2 cellular contexts compared by ENCODE assay signal in genomic region chr20:1793821-1794220, GRCh38.
TF ChIP-seq lines count a peak whose summit lies in the region.

No MANE protein-coding gene starts in this region.

TF ChIP-seq in HepG2, 621 proteins besides CTCF, POLR2A, EP300 and RAD21 (continued from another document):
- TF ChIP-seq CREB1 (IDR thresholded peaks at IDR 0.05) (peak; percentile 68), CREB1 (CRISPR knock-in tag; IDR thresholded peaks at IDR 0.05) (no peak), ATF7 (IDR thresholded peaks at IDR 0.05) (peak; percentile 97), ATF7 (CRISPR knock-in tag; IDR thresholded peaks at IDR 0.05) (no peak), SOX5 (CRISPR knock-in tag; IDR thresholded peaks at IDR 0.05; ENCODE audit: borderline replicate concordance) (no peak), ZNF263 (CRISPR knock-in tag; IDR thresholded peaks at IDR 0.05) (no peak), ZNF24 (IDR thresholded peaks at IDR 0.05) (no peak), CEBPB (IDR thresholded peaks at IDR 0.05; ENCODE audit: borderline replicate concordance, low read depth, low read length) (peak; percentile 56; the same call in 1 of the 2 replicates), PHF5A (CRISPR knock-in tag; IDR thresholded peaks at IDR 0.05; ENCODE audit: low read depth, unreplicated experiment) (no peak), FOXA3 (CRISPR knock-in tag; IDR thresholded peaks at IDR 0.05) (no peak), ZMYM4 (CRISPR knock-in tag; IDR thresholded peaks at IDR 0.05) (no peak)
- TF ChIP-seq, protein P1, sequence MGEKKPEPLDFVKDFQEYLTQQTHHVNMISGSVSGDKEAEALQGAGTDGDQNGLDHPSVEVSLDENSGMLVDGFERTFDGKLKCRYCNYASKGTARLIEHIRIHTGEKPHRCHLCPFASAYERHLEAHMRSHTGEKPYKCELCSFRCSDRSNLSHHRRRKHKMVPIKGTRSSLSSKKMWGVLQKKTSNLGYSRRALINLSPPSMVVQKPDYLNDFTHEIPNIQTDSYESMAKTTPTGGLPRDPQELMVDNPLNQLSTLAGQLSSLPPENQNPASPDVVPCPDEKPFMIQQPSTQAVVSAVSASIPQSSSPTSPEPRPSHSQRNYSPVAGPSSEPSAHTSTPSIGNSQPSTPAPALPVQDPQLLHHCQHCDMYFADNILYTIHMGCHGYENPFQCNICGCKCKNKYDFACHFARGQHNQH (CRISPR knock-in tag; IDR thresholded peaks at IDR 0.05): no peak
- TF ChIP-seq, protein P2, sequence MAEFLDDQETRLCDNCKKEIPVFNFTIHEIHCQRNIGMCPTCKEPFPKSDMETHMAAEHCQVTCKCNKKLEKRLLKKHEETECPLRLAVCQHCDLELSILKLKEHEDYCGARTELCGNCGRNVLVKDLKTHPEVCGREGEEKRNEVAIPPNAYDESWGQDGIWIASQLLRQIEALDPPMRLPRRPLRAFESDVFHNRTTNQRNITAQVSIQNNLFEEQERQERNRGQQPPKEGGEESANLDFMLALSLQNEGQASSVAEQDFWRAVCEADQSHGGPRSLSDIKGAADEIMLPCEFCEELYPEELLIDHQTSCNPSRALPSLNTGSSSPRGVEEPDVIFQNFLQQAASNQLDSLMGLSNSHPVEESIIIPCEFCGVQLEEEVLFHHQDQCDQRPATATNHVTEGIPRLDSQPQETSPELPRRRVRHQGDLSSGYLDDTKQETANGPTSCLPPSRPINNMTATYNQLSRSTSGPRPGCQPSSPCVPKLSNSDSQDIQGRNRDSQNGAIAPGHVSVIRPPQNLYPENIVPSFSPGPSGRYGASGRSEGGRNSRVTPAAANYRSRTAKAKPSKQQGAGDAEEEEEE (CRISPR knock-in tag; IDR thresholded peaks at IDR 0.05; ENCODE audit: borderline replicate concordance): no peak

TF ChIP-seq in K562, 482 proteins besides CTCF, POLR2A, EP300 and RAD21:
- TF ChIP-seq, protein P3, sequence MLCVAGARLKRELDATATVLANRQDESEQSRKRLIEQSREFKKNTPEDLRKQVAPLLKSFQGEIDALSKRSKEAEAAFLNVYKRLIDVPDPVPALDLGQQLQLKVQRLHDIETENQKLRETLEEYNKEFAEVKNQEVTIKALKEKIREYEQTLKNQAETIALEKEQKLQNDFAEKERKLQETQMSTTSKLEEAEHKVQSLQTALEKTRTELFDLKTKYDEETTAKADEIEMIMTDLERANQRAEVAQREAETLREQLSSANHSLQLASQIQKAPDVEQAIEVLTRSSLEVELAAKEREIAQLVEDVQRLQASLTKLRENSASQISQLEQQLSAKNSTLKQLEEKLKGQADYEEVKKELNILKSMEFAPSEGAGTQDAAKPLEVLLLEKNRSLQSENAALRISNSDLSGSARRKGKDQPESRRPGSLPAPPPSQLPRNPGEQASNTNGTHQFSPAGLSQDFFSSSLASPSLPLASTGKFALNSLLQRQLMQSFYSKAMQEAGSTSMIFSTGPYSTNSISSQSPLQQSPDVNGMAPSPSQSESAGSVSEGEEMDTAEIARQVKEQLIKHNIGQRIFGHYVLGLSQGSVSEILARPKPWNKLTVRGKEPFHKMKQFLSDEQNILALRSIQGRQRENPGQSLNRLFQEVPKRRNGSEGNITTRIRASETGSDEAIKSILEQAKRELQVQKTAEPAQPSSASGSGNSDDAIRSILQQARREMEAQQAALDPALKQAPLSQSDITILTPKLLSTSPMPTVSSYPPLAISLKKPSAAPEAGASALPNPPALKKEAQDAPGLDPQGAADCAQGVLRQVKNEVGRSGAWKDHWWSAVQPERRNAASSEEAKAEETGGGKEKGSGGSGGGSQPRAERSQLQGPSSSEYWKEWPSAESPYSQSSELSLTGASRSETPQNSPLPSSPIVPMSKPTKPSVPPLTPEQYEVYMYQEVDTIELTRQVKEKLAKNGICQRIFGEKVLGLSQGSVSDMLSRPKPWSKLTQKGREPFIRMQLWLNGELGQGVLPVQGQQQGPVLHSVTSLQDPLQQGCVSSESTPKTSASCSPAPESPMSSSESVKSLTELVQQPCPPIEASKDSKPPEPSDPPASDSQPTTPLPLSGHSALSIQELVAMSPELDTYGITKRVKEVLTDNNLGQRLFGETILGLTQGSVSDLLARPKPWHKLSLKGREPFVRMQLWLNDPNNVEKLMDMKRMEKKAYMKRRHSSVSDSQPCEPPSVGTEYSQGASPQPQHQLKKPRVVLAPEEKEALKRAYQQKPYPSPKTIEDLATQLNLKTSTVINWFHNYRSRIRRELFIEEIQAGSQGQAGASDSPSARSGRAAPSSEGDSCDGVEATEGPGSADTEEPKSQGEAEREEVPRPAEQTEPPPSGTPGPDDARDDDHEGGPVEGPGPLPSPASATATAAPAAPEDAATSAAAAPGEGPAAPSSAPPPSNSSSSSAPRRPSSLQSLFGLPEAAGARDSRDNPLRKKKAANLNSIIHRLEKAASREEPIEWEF (CRISPR knock-in tag; IDR thresholded peaks at IDR 0.05): no peak
- TF ChIP-seq PHTF2 (CRISPR knock-in tag; IDR thresholded peaks at IDR 0.05) (no peak), CEBPG (CRISPR knock-in tag; IDR thresholded peaks at IDR 0.05) (no peak), CEBPG (tag; conservative IDR thresholded peaks at IDR 0.05 in 1 of 2, IDR thresholded peaks at IDR 0.05 in 1 of 2) (peak; percentile 54 to 57; a peak in 3 of 4 replicates), ZSCAN32 (CRISPR knock-in tag; IDR thresholded peaks at IDR 0.05) (no peak), ZNF584 (CRISPR knock-in tag; IDR thresholded peaks at IDR 0.05; ENCODE audit: low read depth) (no peak)
- TF ChIP-seq, protein P4, sequence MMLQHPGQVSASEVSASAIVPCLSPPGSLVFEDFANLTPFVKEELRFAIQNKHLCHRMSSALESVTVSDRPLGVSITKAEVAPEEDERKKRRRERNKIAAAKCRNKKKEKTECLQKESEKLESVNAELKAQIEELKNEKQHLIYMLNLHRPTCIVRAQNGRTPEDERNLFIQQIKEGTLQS (IDR thresholded peaks at IDR 0.05): peak; percentile 68
- TF ChIP-seq, protein P4 (CRISPR knock-in tag; conservative IDR thresholded peaks at IDR 0.05): no peak
